8 cellular contexts compared by ENCODE assay signal in genomic region chr22:35350539-35351503, GRCh38. TPM values are rescaled to one million over a fixed set of nuclear protein-coding genes. Genes with fewer than 3 reads are reported as not detected.
DNase-seq lines count a peak whose midpoint lies in the region; ATAC-seq and TF ChIP-seq lines count a peak whose summit lies in the region.

No MANE protein-coding gene starts in this region.

- no peaks in the 10 kb centered on the region for H3K9me3 Mint-ChIP-seq in activated B cell treated with CpG ODN at 0.5 μM for 24 hours

- intact Hi-C loops in activated B cell treated with CpG ODN at 0.5 μM for 24 hours (cut with micrococcal nuclease) (loop anchor here (1.0 to 5.0 kb wide), 7 partner anchors 79 to 829 kb away; no protein-coding TSS in a partner anchor), spleen (cut with DNase I; ENCODE audit: low total_unique reads) (loop anchor here (5.0 to 10.0 kb wide), 2 partner anchors 54 to 231 kb away; partner anchors contain the start of gene MCM5)

- H3K4me3 Mint-ChIP-seq in activated B cell treated with CpG ODN at 0.5 μM for 24 hours = peak overlapping the region; percentile 86

- H3K36me3 ChIP-seq in spleen = peaks cover 0 to 31% (median 15%) of the 10 kb centered on the region in 6 donors

- ATAC-seq in GM18868 (IDR thresholded peaks at IDR 0.05; ENCODE audit: unreplicated experiment) (peak; percentile 75), HG03159 (IDR thresholded peaks at IDR 0.05; ENCODE audit: unreplicated experiment) (peak; percentile 71), activated B cell treated with CpG ODN at 0.5 μM for 24 hours (ENCODE audit: low read depth) (peak; percentile 64)

- H3K27ac ChIP-seq in caudate nucleus (ENCODE audit: low read depth, low read length) (peak overlapping the region; percentile 83), spleen (peak overlapping the region; percentile 33 to 95 (median 84))

- in situ Hi-C loops in ACHN (cut with HindIII; ENCODE audit: low pct_ligation_motif_present, low pct_unique_long_range_greater_than_20kb, low sequenced_read_pairs) = no loop called here

- POLR2A ChIA-PET in activated B cell treated with CpG ODN at 0.5 μM for 24 hours (lab: Charles Lee) = interaction anchor here (0.6 to 5.3 kb wide), 16 partner anchors 8 to 297 kb away, joined by 3 to 215 read pairs (median 6); partner anchors contain the start of genes APOL6, HMOX1, MCM5 and TOM1

- peaks cover 14 to 60% (median 44%) of the 10 kb centered on the region in 6 donors for H3K4me1 ChIP-seq in spleen

- peak in 1 of 3 donors; percentile 31 for TF ChIP-seq POLR2A in spleen (IDR thresholded peaks at IDR 0.05)

- H3K9me3 ChIP-seq in spleen = no peaks in the 10 kb centered on the region

- H3K27me3 ChIP-seq in spleen (replicated peaks in 1 of 7) = no peaks in the 10 kb centered on the region

- TF ChIP-seq CTCF in activated B cell treated with CpG ODN at 0.5 μM for 24 hours (IDR thresholded peaks at IDR 0.05) = peak; percentile 79
- TF ChIP-seq CTCF in spleen (IDR thresholded peaks at IDR 0.05 in 8 of 11, conservative IDR thresholded peaks at IDR 0.05 in 3 of 11) = peak; percentile 90 to 99 (median 96)

- H3K27me3 Mint-ChIP-seq in activated B cell treated with CpG ODN at 0.5 μM for 24 hours = no peaks in the 10 kb centered on the region

- H3K4me3 ChIP-seq in spleen = peak overlapping the region; percentile 12 to 70 (median 46)

- no peaks in the 10 kb centered on the region for H3K36me3 Mint-ChIP-seq in activated B cell treated with CpG ODN at 0.5 μM for 24 hours (ENCODE audit: low read depth)

- H3K4me1 Mint-ChIP-seq in activated B cell treated with CpG ODN at 0.5 μM for 24 hours = peaks cover 59% of the 10 kb centered on the region

- 2 to 7% (median 3%) methylated on average over 22 to 47 of the region's 47 CpGs for WGBS in spleen, 5 donors

- peak overlapping the region; percentile 98 for H3K27ac Mint-ChIP-seq in activated B cell treated with CpG ODN at 0.5 μM for 24 hours

- CTCF ChIA-PET in activated B cell treated with CpG ODN at 0.5 μM for 24 hours (lab: Charles Lee) = interaction anchor here (0.6 to 4.9 kb wide), 20 partner anchors 9 to 773 kb away, joined by 3 to 118 read pairs (median 4); partner anchors contain the start of genes APOL6 and HMOX1

- DNase-seq in ACHN = peak; percentile 86
- DNase-seq in NCI-H2227 (lab: John Stamatoyannopoulos, UW; ENCODE audit: unreplicated experiment) = peak; percentile 88
- peak; percentile 82 for DNase-seq in activated B cell treated with CpG ODN at 0.5 μM for 24 hours
- DNase-seq in caudate nucleus (lab: John Stamatoyannopoulos, UW) = peak in 59 of 61 donors; percentile 39 to 92 (median 75)
- DNase-seq in iris pigment epithelial cell (ENCODE audit: low read depth) = peak; percentile 89
- peak; percentile 97 for DNase-seq in spleen

RNA-seq across cellular contexts. Expression of gene HMOX1, which starts 30.1 kb away (rescaled TPM):
- 13.3 TPM in 2 replicates for total RNA-seq in activated B cell treated with CpG ODN at 0.5 μM for 24 hours
- total RNA-seq in spleen = 100 to 1,000 TPM; 351 to 930 (median 819) TPM
- 100 to 1,000 TPM; 178 to 629 (median 302) TPM for polyA plus RNA-seq in spleen

RNA-seq across cellular contexts. Expression of gene MCM5, which starts 49.1 kb away (rescaled TPM):
- total RNA-seq in activated B cell treated with CpG ODN at 0.5 μM for 24 hours (176 and 178 TPM in 2 replicates), spleen (10 to 100 TPM; 51.8 to 96.3 (median 64.8) TPM)
- 10 to 100 TPM; 45.2 to 57.3 (median 49.0) TPM for polyA plus RNA-seq in spleen

RNA-seq across cellular contexts. Expression of gene TOM1, which starts 51.1 kb away (rescaled TPM):
- total RNA-seq in activated B cell treated with CpG ODN at 0.5 μM for 24 hours (32.2 and 40.8 TPM in 2 replicates), spleen (10 to 100 TPM; 48.2 to 92.1 (median 56.1) TPM)
- polyA plus RNA-seq in spleen = 10 to 100 TPM; 19.9 to 44.4 (median 34.2) TPM

Comparison
In these comparisons a context has a peak if more than half of its experiments do, and no peak if none do; other contexts are left out.
1. Peak in every context shown above with its lines: DNase-seq, ATAC-seq, H3K4me3 ChIP-seq and H3K27ac ChIP-seq.
2. RNA of gene HMOX1, which starts 30.1 kb away (total RNA-seq): 351 to 930 TPM in spleen; 13.3 TPM in activated B cell treated with CpG ODN at 0.5 μM for 24 hours; every median in the first group is over 10 times any median in the second.